In genomic region chr11:132831272-132831671, GRCh38 we compare ENCODE assay signal across 34 cellular contexts.
"Had no signal": no experiment of that assay in that cellular context is flagged by ENCODE, and none has a peak within 500 bp of the region (broad histone marks: within the 10 kb centered on the region; RNA-seq: fewer than 3 reads in every experiment).

No MANE protein-coding gene starts in this region.

- H3K36me3 Mint-ChIP-seq: activated CD4-positive, alpha-beta memory T cell treated with anti-CD3 and anti-CD28 coated beads for 36 hours; activated CD8-positive, alpha-beta memory T cell treated with anti-CD3 and anti-CD28 coated beads, Interleukin-2, amount 10 ng/mL, durations not matched to agents 7 days and 5 days; activated naive CD4-positive, alpha-beta T cell treated with anti-CD3 and anti-CD28 coated beads, Interleukin-2, amount 10 ng/mL, durations not matched to agents 7 days and 5 days; activated naive CD4-positive, alpha-beta T cell treated with anti-CD3 and anti-CD28 coated beads, Interleukin-2, amount 50 U/mL, for 24 hours; activated naive CD8-positive, alpha-beta T cell; activated naive CD8-positive, alpha-beta T cell treated with anti-CD3 and anti-CD28 coated beads, Interleukin-2, amount 10 ng/mL, durations not matched to agents 7 days and 5 days; brain had no signal

- H3K4me3 Mint-ChIP-seq: activated B cell treated with CpG ODN at 0.5 μM for 24 hours; activated CD4-positive, alpha-beta memory T cell treated with anti-CD3 and anti-CD28 coated beads for 36 hours; activated CD4-positive, alpha-beta T cell treated with anti-CD3 and anti-CD28 coated beads, Interleukin-2, amount 10 ng/mL, durations not matched to agents 24 days and 14 days; activated CD8-positive, alpha-beta memory T cell treated with anti-CD3 and anti-CD28 coated beads, Interleukin-2, amount 10 ng/mL, durations not matched to agents 7 days and 5 days; activated CD8-positive, alpha-beta T cell treated with anti-CD3 and anti-CD28 coated beads for 36 hours; activated naive CD4-positive, alpha-beta T cell treated with anti-CD3 and anti-CD28 coated beads, Interleukin-2, amount 10 ng/mL, durations not matched to agents 7 days and 5 days; activated naive CD4-positive, alpha-beta T cell treated with anti-CD3 and anti-CD28 coated beads, Interleukin-2, amount 50 U/mL, for 24 hours; activated naive CD8-positive, alpha-beta T cell; activated naive CD8-positive, alpha-beta T cell treated with anti-CD3 and anti-CD28 coated beads, Interleukin-2, amount 10 ng/mL, durations not matched to agents 7 days and 5 days; activated naive CD8-positive, alpha-beta T cell treated with anti-CD3 and anti-CD28 coated beads, Interleukin-2, amount 50 U/mL, for 24 hours; activated T-cell treated with anti-CD3 and anti-CD28 coated beads, Interleukin-2, amount 50 U/mL, for 24 hours; brain; T-helper 1 cell treated with Interleukin-12 subunit alpha and Interleukin-12 subunit beta and Interleukin-4 antibody, amounts not matched to agents 30 μg/mL and 1 μg/mL, for 36 hours; T-helper 2 cell treated with Interferon-gamma antibody and Interleukin-4, amounts not matched to agents 5 μg/mL and 100 μg/mL, for 36 hours had no signal

- ATAC-seq: activated CD8-positive, alpha-beta memory T cell treated with anti-CD3 and anti-CD28 coated beads, Interleukin-2, amount 10 ng/mL, durations not matched to agents 7 days and 5 days; activated CD8-positive, alpha-beta T cell treated with anti-CD3 and anti-CD28 coated beads for 36 hours; activated naive CD8-positive, alpha-beta T cell treated with anti-CD3 and anti-CD28 coated beads, Interleukin-2, amount 50 U/mL, for 24 hours had no signal

- H3K4me1 Mint-ChIP-seq: activated B cell treated with CpG ODN at 0.5 μM for 24 hours; activated CD4-positive, alpha-beta T cell treated with anti-CD3 and anti-CD28 coated beads, Interleukin-2, amount 10 ng/mL, durations not matched to agents 24 days and 14 days; activated CD8-positive, alpha-beta memory T cell treated with anti-CD3 and anti-CD28 coated beads, Interleukin-2, amount 10 ng/mL, durations not matched to agents 7 days and 5 days; activated naive CD4-positive, alpha-beta T cell treated with anti-CD3 and anti-CD28 coated beads, Interleukin-2, amount 10 ng/mL, durations not matched to agents 7 days and 5 days; activated naive CD4-positive, alpha-beta T cell treated with anti-CD3 and anti-CD28 coated beads, Interleukin-2, amount 50 U/mL, for 24 hours; activated naive CD8-positive, alpha-beta T cell treated with anti-CD3 and anti-CD28 coated beads, Interleukin-2, amount 10 ng/mL, durations not matched to agents 7 days and 5 days; activated naive CD8-positive, alpha-beta T cell treated with anti-CD3 and anti-CD28 coated beads, Interleukin-2, amount 50 U/mL, for 24 hours had no signal

- H3K27ac ChIP-seq: ascending aorta, cardiac muscle cell, VCaP had no signal

- H3K27me3 Mint-ChIP-seq: activated B cell treated with CpG ODN at 0.5 μM for 24 hours; activated CD4-positive, alpha-beta T cell treated with anti-CD3 and anti-CD28 coated beads, Interleukin-2, amount 10 ng/mL, durations not matched to agents 24 days and 14 days; activated CD8-positive, alpha-beta memory T cell treated with anti-CD3 and anti-CD28 coated beads, Interleukin-2, amount 10 ng/mL, durations not matched to agents 7 days and 5 days; activated naive CD4-positive, alpha-beta T cell treated with anti-CD3 and anti-CD28 coated beads, Interleukin-2, amount 10 ng/mL, durations not matched to agents 7 days and 5 days; activated naive CD4-positive, alpha-beta T cell treated with anti-CD3 and anti-CD28 coated beads, Interleukin-2, amount 50 U/mL, for 24 hours; activated naive CD8-positive, alpha-beta T cell; activated naive CD8-positive, alpha-beta T cell treated with anti-CD3 and anti-CD28 coated beads, Interleukin-2, amount 10 ng/mL, durations not matched to agents 7 days and 5 days; activated naive CD8-positive, alpha-beta T cell treated with anti-CD3 and anti-CD28 coated beads, Interleukin-2, amount 50 U/mL, for 24 hours; activated T-cell treated with anti-CD3 and anti-CD28 coated beads, Interleukin-2, amount 50 U/mL, for 24 hours; brain had no signal

- H3K9me3 Mint-ChIP-seq: activated B cell treated with CpG ODN at 0.5 μM for 24 hours; activated CD4-positive, alpha-beta memory T cell treated with anti-CD3 and anti-CD28 coated beads for 36 hours; activated CD4-positive, alpha-beta T cell treated with anti-CD3 and anti-CD28 coated beads, Interleukin-2, amount 10 ng/mL, durations not matched to agents 24 days and 14 days; activated CD8-positive, alpha-beta T cell treated with anti-CD3 and anti-CD28 coated beads for 36 hours; activated naive CD4-positive, alpha-beta T cell treated with anti-CD3 and anti-CD28 coated beads, Interleukin-2, amount 10 ng/mL, durations not matched to agents 7 days and 5 days; activated naive CD4-positive, alpha-beta T cell treated with anti-CD3 and anti-CD28 coated beads, Interleukin-2, amount 50 U/mL, for 24 hours; activated naive CD8-positive, alpha-beta T cell treated with anti-CD3 and anti-CD28 coated beads, Interleukin-2, amount 10 ng/mL, durations not matched to agents 7 days and 5 days; activated naive CD8-positive, alpha-beta T cell treated with anti-CD3 and anti-CD28 coated beads, Interleukin-2, amount 50 U/mL, for 24 hours had no signal

- H3K4me3 ChIP-seq: ascending aorta, cardiac muscle cell had no signal

- H3K27me3 ChIP-seq: ascending aorta, cardiac muscle cell had no signal

- DNase-seq: activated B cell treated with CpG ODN at 0.5 μM for 24 hours; activated CD4-positive, alpha-beta memory T cell treated with anti-CD3 and anti-CD28 coated beads for 36 hours; activated CD4-positive, alpha-beta T cell treated with anti-CD3 and anti-CD28 coated beads for 4 hours; activated CD4-positive, alpha-beta T cell treated with anti-CD3 and anti-CD28 coated beads, Interleukin-2, amount 10 ng/mL, durations not matched to agents 24 days and 14 days; activated CD4-positive, alpha-beta T cell treated with anti-CD3 and anti-CD28 coated beads, Interleukin-2, amount 50 U/mL, for 1 hour; activated CD4-positive, alpha-beta T cell treated with anti-CD3 and anti-CD28 coated beads, Interleukin-2, amount 50 U/mL, for 4 hours; activated CD4-positive, CD25-positive, alpha-beta regulatory T cell treated with anti-CD3 and anti-CD28 coated beads, Interleukin-2, amount 50 U/mL, for 72 hours; activated CD8-positive, alpha-beta memory T cell treated with anti-CD3 and anti-CD28 coated beads for 24 hours; activated CD8-positive, alpha-beta memory T cell treated with anti-CD3 and anti-CD28 coated beads, Interleukin-2, amount 10 ng/mL, durations not matched to agents 7 days and 5 days; activated CD8-positive, alpha-beta memory T cell treated with anti-CD3 and anti-CD28 coated beads, Interleukin-2, amount 50 U/mL, for 48 hours; activated CD8-positive, alpha-beta T cell treated with anti-CD3 and anti-CD28 coated beads for 36 hours; activated effector memory CD4-positive, alpha-beta T cell treated with Interleukin-2 at 50 U/mL for 16 hours; activated gamma-delta T cell; activated naive CD4-positive, alpha-beta T cell treated with anti-CD3 and anti-CD28 coated beads, Interleukin-2, amount 10 ng/mL, durations not matched to agents 7 days and 5 days; activated naive CD4-positive, alpha-beta T cell treated with Interleukin-2 at 50 U/mL for 16 hours; activated naive CD8-positive, alpha-beta T cell treated with anti-CD3 and anti-CD28 coated beads, Interleukin-2, amount 10 ng/mL, durations not matched to agents 7 days and 5 days; activated naive CD8-positive, alpha-beta T cell treated with anti-CD3 and anti-CD28 coated beads, Interleukin-2, amount 50 U/mL, for 24 hours; activated T-cell treated with anti-CD3 and anti-CD28 coated beads, Interleukin-2, amount 50 U/mL, for 24 hours; activated T-cell treated with anti-CD3 and anti-CD28 coated beads, Interleukin-2, amount 50 U/mL, for 48 hours; amygdala; anterior cingulate cortex; central memory CD4-positive, alpha-beta T cell; T-helper 1 cell; T-helper 2 cell; T-helper 9 cell had no signal

- H3K4me1 ChIP-seq: ascending aorta had no signal

- H3K27ac Mint-ChIP-seq: activated B cell treated with CpG ODN at 0.5 μM for 24 hours; activated CD4-positive, alpha-beta memory T cell treated with anti-CD3 and anti-CD28 coated beads for 36 hours; activated CD4-positive, alpha-beta T cell treated with anti-CD3 and anti-CD28 coated beads, Interleukin-2, amount 10 ng/mL, durations not matched to agents 24 days and 14 days; activated CD8-positive, alpha-beta memory T cell treated with anti-CD3 and anti-CD28 coated beads, Interleukin-2, amount 10 ng/mL, durations not matched to agents 7 days and 5 days; activated CD8-positive, alpha-beta T cell treated with anti-CD3 and anti-CD28 coated beads for 36 hours; activated naive CD4-positive, alpha-beta T cell treated with anti-CD3 and anti-CD28 coated beads, Interleukin-2, amount 10 ng/mL, durations not matched to agents 7 days and 5 days; activated naive CD4-positive, alpha-beta T cell treated with anti-CD3 and anti-CD28 coated beads, Interleukin-2, amount 50 U/mL, for 24 hours; activated naive CD8-positive, alpha-beta T cell; activated naive CD8-positive, alpha-beta T cell treated with anti-CD3 and anti-CD28 coated beads, Interleukin-2, amount 10 ng/mL, durations not matched to agents 7 days and 5 days; activated naive CD8-positive, alpha-beta T cell treated with anti-CD3 and anti-CD28 coated beads, Interleukin-2, amount 50 U/mL, for 24 hours; activated T-cell treated with anti-CD3 and anti-CD28 coated beads, Interleukin-2, amount 50 U/mL, for 24 hours; activated T-helper 2 cell treated with anti-CD3 and anti-CD28 coated beads, Interferon-gamma antibody, Interleukin-2, Interleukin-4, amounts not matched to agents 10 μg/mL and 5 μg/mL and 100 μg/mL, durations not matched to agents 14 hours and 24 hours and 36 hours; T-helper 1 cell treated with Interleukin-12 subunit alpha and Interleukin-12 subunit beta and Interleukin-4 antibody, amounts not matched to agents 30 μg/mL and 1 μg/mL, for 36 hours; T-helper 2 cell treated with Interferon-gamma antibody and Interleukin-4, amounts not matched to agents 5 μg/mL and 100 μg/mL, for 36 hours had no signal

- H3K9me3 ChIP-seq: ascending aorta had no signal

- H3K36me3 ChIP-seq: ascending aorta, cardiac muscle cell had no signal
